13 cellular contexts compared by ENCODE assay signal in genomic region chr11:118223992-118224391, GRCh38. TPM values are rescaled to one million over a fixed set of nuclear protein-coding genes. Genes with fewer than 3 reads are reported as not detected.
DNase-seq lines count a peak whose midpoint lies in the region; ATAC-seq and TF ChIP-seq lines count a peak whose summit lies in the region.
"Had no signal": no experiment of that assay in that cellular context is flagged by ENCODE, and none has a peak within 500 bp of the region (broad histone marks: within the 10 kb centered on the region; RNA-seq: fewer than 3 reads in every experiment).

No MANE protein-coding gene starts in this region.

- DNase-seq in CD8-positive, alpha-beta memory T cell, result peak in 3 of 5 donors; percentile 33 to 60 (median 39)
- peak in 5 of 34 experiments; percentile 18 to 45 (median 28) for DNase-seq in T-cell
- no peak for DNase-seq in central memory CD8-positive, alpha-beta T cell (ENCODE audit: low spot score in 2 of 2)
- DNase-seq in spleen, result no peak
- no peak for DNase-seq in COR-L47 (lab: John Stamatoyannopoulos, UW)
- DNase-seq in HuH-7.5 (ENCODE audit: low spot score), result no peak
- DNase-seq in H4 (ENCODE audit: low spot score), result no peak
- DNase-seq in mucosa of gallbladder (ENCODE audit: low spot score), result no peak
- DNase-seq: activated gamma-delta T cell treated with Interleukin-2 at 50 U/mL for 16 hours, foreskin fibroblast, NCI-H1436 had no signal

- no peaks in the 10 kb centered on the region for H3K9me3 ChIP-seq in CD8-positive, alpha-beta memory T cell (ENCODE audit: low read length)
- H3K9me3 ChIP-seq in spleen, result no peaks in the 10 kb centered on the region

- no peaks in the 10 kb centered on the region for H3K27me3 ChIP-seq in CD8-positive, alpha-beta memory T cell (ENCODE audit: insufficient read depth, low read length, poor library complexity, severe bottlenecking)
- H3K27me3 ChIP-seq in spleen (replicated peaks in 1 of 7), result peaks cover 0 to 44% (median 0%) of the 10 kb centered on the region in 7 donors

- ATAC-seq in T-cell (replicated peaks in 1 of 4), result peak in 2 of 4 experiments; percentile 14 to 20
- ATAC-seq in central memory CD8-positive, alpha-beta T cell (replicated peaks; ENCODE audit: extremely low read depth, poor library complexity, severe bottlenecking), result peak; percentile 24

- peak overlapping the region; percentile 76 for H3K4me3 ChIP-seq in CD8-positive, alpha-beta memory T cell (ENCODE audit: low read length)
- peak overlapping the region in 7 of 8 donors; percentile 15 to 63 (median 34) for H3K4me3 ChIP-seq in spleen
- H3K4me3 ChIP-seq: coronary artery had no signal

- 38 to 59% (median 50%) methylated on average over 6 of the region's 6 CpGs for WGBS in spleen, 5 donors

- no peaks in the 10 kb centered on the region for H3K9me3 Mint-ChIP-seq in CD8-positive, alpha-beta memory T cell
- no peaks in the 10 kb centered on the region for H3K9me3 Mint-ChIP-seq in T-cell
- no peaks in the 10 kb centered on the region for H3K9me3 Mint-ChIP-seq in central memory CD8-positive, alpha-beta T cell
- H3K9me3 Mint-ChIP-seq: neural crest cell had no signal

- H3K4me1 ChIP-seq in CD8-positive, alpha-beta memory T cell (ENCODE audit: insufficient read depth, low read length), result peaks cover 86% of the 10 kb centered on the region
- H3K4me1 ChIP-seq in spleen, result peaks cover 24 to 97% (median 65%) of the 10 kb centered on the region in 6 donors

- H3K27me3 Mint-ChIP-seq in CD8-positive, alpha-beta memory T cell, result no peaks in the 10 kb centered on the region
- H3K27me3 Mint-ChIP-seq in T-cell, result no peaks in the 10 kb centered on the region
- no peaks in the 10 kb centered on the region for H3K27me3 Mint-ChIP-seq in central memory CD8-positive, alpha-beta T cell

- H3K27ac Mint-ChIP-seq in CD8-positive, alpha-beta memory T cell, result peak overlapping the region in 7 of 8 donors; percentile 76 to 96 (median 95)
- peak overlapping the region in 1 of 2 donors; percentile 94 for H3K27ac Mint-ChIP-seq in T-cell
- H3K27ac Mint-ChIP-seq in central memory CD8-positive, alpha-beta T cell (ENCODE audit: low read depth), result peak overlapping the region; percentile 92

- peak overlapping the region; percentile 84 to 94 (median 90) for H3K4me3 Mint-ChIP-seq in CD8-positive, alpha-beta memory T cell
- H3K4me3 Mint-ChIP-seq in T-cell, result peak overlapping the region; percentile 83 to 91 (median 90)
- peak overlapping the region; percentile 86 for H3K4me3 Mint-ChIP-seq in central memory CD8-positive, alpha-beta T cell
- H3K4me3 Mint-ChIP-seq: neural crest cell had no signal

- POLR2A ChIA-PET in CD8-positive, alpha-beta memory T cell (lab: Charles Lee), result interaction anchor here (0.6 to 4.1 kb wide), 10 partner anchors 10 to 476 kb away, joined by 3 to 27 read pairs (median 4); partner anchors contain the start of genes CD3D, KMT2A, MPZL3 and UBE4A
- POLR2A ChIA-PET in T-cell (lab: Charles Lee), result interaction anchor here (0.8 to 1.4 kb wide), 10 partner anchors 10 to 136 kb away, joined by 3 to 10 read pairs (median 4); partner anchors contain the start of genes MPZL3 (in 2 of the 2) and UBE4A (in 1 of the 2)

- H3K4me1 Mint-ChIP-seq in CD8-positive, alpha-beta memory T cell, result peaks cover 0 to 83% (median 49%) of the 10 kb centered on the region in 3 donors
- H3K4me1 Mint-ChIP-seq in T-cell, result peaks cover 47 to 67% (median 62%) of the 10 kb centered on the region in 3 donors
- H3K4me1 Mint-ChIP-seq in central memory CD8-positive, alpha-beta T cell, result peaks cover 84% of the 10 kb centered on the region
- H3K4me1 Mint-ChIP-seq: neural crest cell had no signal

- CTCF ChIA-PET in CD8-positive, alpha-beta memory T cell (lab: Charles Lee), result interaction anchor here (1.0 to 5.4 kb wide), 10 partner anchors 8 to 129 kb away, joined by 3 to 19 read pairs (median 4); partner anchors contain the start of gene CD3D
- CTCF ChIA-PET in T-cell (lab: Charles Lee), result interaction anchor here (0.6 to 1.5 kb wide), 14 partner anchors 8 to 250 kb away, joined by 3 to 20 read pairs (median 4); partner anchors contain the start of gene MPZL3 (in 1 of the 2)

- no peak for TF ChIP-seq CTCF in spleen (IDR thresholded peaks at IDR 0.05 in 8 of 11, conservative IDR thresholded peaks at IDR 0.05 in 3 of 11)

- peaks cover 3 to 64% (median 4%) of the 10 kb centered on the region in 3 donors for H3K36me3 Mint-ChIP-seq in CD8-positive, alpha-beta memory T cell
- H3K36me3 Mint-ChIP-seq in T-cell, result peaks cover 25% of the 10 kb centered on the region
- H3K36me3 Mint-ChIP-seq in central memory CD8-positive, alpha-beta T cell (ENCODE audit: insufficient read depth), result peaks cover 24% of the 10 kb centered on the region

- no peak for TF ChIP-seq POLR2A in spleen (IDR thresholded peaks at IDR 0.05)

- intact Hi-C loops in spleen (cut with DNase I; ENCODE audit: low total_unique reads), result no loop called here

- H3K36me3 ChIP-seq in CD8-positive, alpha-beta memory T cell (ENCODE audit: insufficient read depth, low read length), result no peaks in the 10 kb centered on the region
- H3K36me3 ChIP-seq in spleen, result no peaks in the 10 kb centered on the region

- H3K27ac ChIP-seq in CD8-positive, alpha-beta memory T cell (ENCODE audit: low read depth, low read length), result peak overlapping the region; percentile 61
- H3K27ac ChIP-seq in spleen, result peak overlapping the region in 7 of 8 donors; percentile 71 to 90 (median 83)

RNA-seq across cellular contexts. Expression of gene JAML, which starts 0.8 kb away (rescaled TPM):
- 100 to 1,000 TPM; 363 to 387 TPM for total RNA-seq in CD8-positive, alpha-beta memory T cell
- polyA plus RNA-seq in CD8-positive, alpha-beta memory T cell, result 210 TPM
- total RNA-seq in T-cell (100 to 1,000 TPM in 2 of 5 donors, 10 to 100 TPM in 3; 60.8 to 165 (median 95.8) TPM), spleen (100 to 1,000 TPM in 2 of 7 donors, 10 to 100 TPM in 5; 45.5 to 180 (median 91.3) TPM), mucosa of gallbladder (12.9 TPM)
- 100 to 1,000 TPM in 1 of 3 donors, 10 to 100 TPM in 2; 18.2 to 154 (median 42.0) TPM for polyA plus RNA-seq in spleen
- not detected in 2 replicates for total RNA-seq in H4 (2014; rRNA removed; shearing (Covaris generic))
- total RNA-seq: neural crest cell had no signal

RNA-seq across cellular contexts. Expression of gene MPZL3, which starts 28.2 kb away (rescaled TPM):
- total RNA-seq in CD8-positive, alpha-beta memory T cell, result 100 to 1,000 TPM; 113 to 119 TPM
- polyA plus RNA-seq in CD8-positive, alpha-beta memory T cell, result 10.6 TPM
- total RNA-seq in T-cell (10 to 100 TPM in 4 of 5 donors, 1 to 10 TPM in 1; 9.8 to 25.2 (median 16.5) TPM), spleen (10 to 100 TPM in 3 of 7 donors, 1 to 10 TPM in 4; 4.3 to 12.9 (median 9.2) TPM), mucosa of gallbladder (23.2 TPM)
- 1 to 10 TPM; 2.0 to 2.1 (median 2.1) TPM for polyA plus RNA-seq in spleen
- total RNA-seq in H4 (2014; rRNA removed; shearing (Covaris generic)), result 9.8 and 10.4 TPM in 2 replicates

RNA-seq across cellular contexts. Expression of gene MPZL2, which starts 40.1 kb away (rescaled TPM):
- total RNA-seq in CD8-positive, alpha-beta memory T cell, result 1 to 10 TPM; 4.5 to 5.5 TPM
- 0.36 TPM for polyA plus RNA-seq in CD8-positive, alpha-beta memory T cell
- 1 to 10 TPM in 4 of 5 donors, under 1 TPM in 1; 0.85 to 5.6 (median 2.0) TPM for total RNA-seq in T-cell
- total RNA-seq in spleen, result 10 to 100 TPM in 3 of 7 donors, 1 to 10 TPM in 4; 7.0 to 18.4 (median 9.8) TPM
- polyA plus RNA-seq in spleen, result 1 to 10 TPM; 1.6 to 2.0 (median 1.8) TPM
- 1.0 and 1.7 TPM in 2 replicates for total RNA-seq in H4 (2014; rRNA removed; shearing (Covaris generic))
- 72.5 TPM for total RNA-seq in mucosa of gallbladder
- total RNA-seq: neural crest cell had no signal

RNA-seq across cellular contexts. Expression of gene SCN2B, which starts 47.6 kb away (rescaled TPM):
- total RNA-seq in CD8-positive, alpha-beta memory T cell, result not detected
- not detected for polyA plus RNA-seq in CD8-positive, alpha-beta memory T cell
- total RNA-seq in T-cell, result under 1 TPM in 1 of 5 donors, not detected in 4; 0.06 TPM
- total RNA-seq in spleen, result under 1 TPM in 3 of 7 donors, not detected in 4; 0.03 to 0.15 (median 0.14) TPM
- under 1 TPM; 0.02 to 0.04 (median 0.03) TPM for polyA plus RNA-seq in spleen
- not detected in 2 replicates for total RNA-seq in H4 (2014; rRNA removed; shearing (Covaris generic))
- total RNA-seq in mucosa of gallbladder, result 0.69 TPM

Comparison
In these comparisons a context has a peak if more than half of its experiments do, and no peak if none do; other contexts are left out.
1. DNase-seq: peak in CD8-positive, alpha-beta memory T cell (3 of 5); none in central memory CD8-positive, alpha-beta T cell (0 of 2), spleen (single experiment), COR-L47 (single experiment), HuH-7.5 (single experiment), H4 (single experiment) and mucosa of gallbladder (single experiment).
2. RNA of gene JAML, which starts 0.8 kb away (total RNA-seq): 363 to 387 TPM in CD8-positive, alpha-beta memory T cell, 60.8 to 165 TPM in T-cell, 45.5 to 180 TPM in spleen and 12.9 TPM in mucosa of gallbladder (single experiment); not detected in H4; every median in the first group is over 10 times any median in the second.
3. Peak in every context shown above with its lines, with median percentiles within 50 percentile points of each other: H3K4me3 Mint-ChIP-seq.